14 cellular contexts compared by ENCODE assay signal in genomic region chr11:130400793-130401483, GRCh38. TPM values are rescaled to one million over a fixed set of nuclear protein-coding genes. Genes with fewer than 3 reads are reported as not detected.
A peak's percentile ranks its signal among the peaks of the same experiment; 100 is the strongest.
DNase-seq lines count a peak whose midpoint lies in the region; ATAC-seq, FAIRE-seq and TF ChIP-seq lines count a peak whose summit lies in the region.
"Had no signal": no experiment of that assay in that cellular context is flagged by ENCODE, and none has a peak within 500 bp of the region (broad histone marks: within the 10 kb centered on the region; RNA-seq: fewer than 3 reads in every experiment).

No MANE protein-coding gene starts in this region.

- H3K79me2 ChIP-seq in astrocyte (ENCODE audit: insufficient read depth, low read length), result no peaks in the 10 kb centered on the region

- 0 out of 2 replicates have a peak overlapping the region, but pooled peaks have one; percentile 25 for H3K56ac ChIP-seq in IMR-90 (ENCODE audit: extremely low read depth, insufficient read depth, low read length)

- DNase-seq in IMR-90 (peak; percentile 87), astrocyte (ENCODE audit: low read depth) (peak; percentile 69), left ventricle myocardium superior (no peak), upper lobe of left lung (peak in 1 of 2 donors; percentile 10), DMS153 treated with DMSO at 0.1 percent for 48 hours (lab: John Stamatoyannopoulos, UW; ENCODE audit: unreplicated experiment) (no peak), GM10248 (ENCODE audit: extremely low spot score) (no peak), COLO829 (ENCODE audit: low spot score) (no peak)
- DNase-seq in activated T-cell treated with anti-CD3 and anti-CD28 coated beads, Interleukin-2, amount 50 U/mL, for 1 hour, result no peak
- DNase-seq: activated naive CD4-positive, alpha-beta T cell treated with anti-CD3 and anti-CD28 coated beads, Interleukin-2, amount 50 U/mL, for 16 hours; NCI-H1105 treated with DMSO at 0.1 percent for 48 hours; stimulated activated CD4-positive, alpha-beta T cell treated with anti-CD3 and anti-CD28 coated beads, Interleukin-12 subunit alpha, Interleukin-12 subunit beta, amount 100 ng/mL, for 4 hours; stimulated activated naive CD8-positive, alpha-beta T cell treated with anti-CD3 and anti-CD28 coated beads, Interleukin-15, amount 100 ng/mL, for 72 hours; WERI-Rb-1 had no signal

- H2AK9ac ChIP-seq in IMR-90 (replicated peaks; ENCODE audit: low read depth, low read length, poor library complexity), result peak overlapping the region; percentile 2

- H3K36me3 Mint-ChIP-seq in astrocyte (ENCODE audit: low read depth, unreplicated experiment), result no peaks in the 10 kb centered on the region
- H3K36me3 Mint-ChIP-seq: mesothelial cell of epicardium had no signal

- in situ Hi-C loops in IMR-90 (cut with MboI; ENCODE audit: low sequenced_read_pairs), result loop anchor here (25.0 kb wide), 2 partner anchors 1486 to 1661 kb away; no protein-coding TSS in a partner anchor

- peaks cover 23% of the 10 kb centered on the region for H3K4me1 Mint-ChIP-seq in astrocyte (ENCODE audit: low read depth, unreplicated experiment)

- H3K4me3 Mint-ChIP-seq in astrocyte (ENCODE audit: unreplicated experiment), result no peak overlapping the region
- H3K4me3 Mint-ChIP-seq: mesothelial cell of epicardium; stimulated activated naive CD8-positive, alpha-beta T cell treated with anti-CD3 and anti-CD28 coated beads, Interleukin-15, amount 100 ng/mL, for 72 hours had no signal

- peaks cover 10% of the 10 kb centered on the region for H3K27me3 ChIP-seq in IMR-90 (ENCODE audit: control insufficient read depth, insufficient read depth, low read length)
- H3K27me3 ChIP-seq in astrocyte (ENCODE audit: insufficient read depth, low read length), result peaks cover 26% of the 10 kb centered on the region
- H3K27me3 ChIP-seq in upper lobe of left lung, result no peaks in the 10 kb centered on the region

- H3K9me1 ChIP-seq in IMR-90 (ENCODE audit: insufficient read depth, low read length), result peaks cover 31% of the 10 kb centered on the region

- peak overlapping the region; percentile 88; the same call in 2 of the 3 replicates for H2BK15ac ChIP-seq in IMR-90 (ENCODE audit: low read depth, low read length)

- peak overlapping the region; percentile 96 for H4K5ac ChIP-seq in IMR-90 (ENCODE audit: low read depth, low read length)

- peak; percentile 82 for FAIRE-seq in astrocyte (lab: Jason Lieb, UNC)

- no peaks in the 10 kb centered on the region for H3K9me3 Mint-ChIP-seq in astrocyte (ENCODE audit: unreplicated experiment)
- H3K9me3 Mint-ChIP-seq: mesothelial cell of epicardium; stimulated activated naive CD8-positive, alpha-beta T cell treated with anti-CD3 and anti-CD28 coated beads, Interleukin-15, amount 100 ng/mL, for 72 hours had no signal

- peak overlapping the region; percentile 10; the same call in 1 of the 2 replicates for H3K23ac ChIP-seq in IMR-90 (ENCODE audit: low read depth, low read length)

- H3K4ac ChIP-seq in IMR-90 (ENCODE audit: low read depth, low read length), result peak overlapping the region; percentile 92

- CTCF ChIA-PET in IMR-90 (lab: Yijun Ruan, JAX) (interaction anchor here (1.0 kb wide), 1 partner anchor 11 kb away, joined by 5 read pairs; no protein-coding TSS in a partner anchor), GM10248 (lab: Yijun Ruan, JAX) (no interaction called here)

- H3K36me3 ChIP-seq in IMR-90 (ENCODE audit: control insufficient read depth, insufficient read depth, low read length), result peaks cover 2% of the 10 kb centered on the region; the same call in 1 of the 2 replicates
- no peaks in the 10 kb centered on the region for H3K36me3 ChIP-seq in astrocyte (ENCODE audit: insufficient read depth, low read length)
- peaks cover 0 to 3% (median 0%) of the 10 kb centered on the region in 4 donors for H3K36me3 ChIP-seq in upper lobe of left lung
- H3K36me3 ChIP-seq: WERI-Rb-1 had no signal

- intact Hi-C loops in IMR-90 (cut with micrococcal nuclease) (no loop called here), left ventricle myocardium superior (cut with micrococcal nuclease) (no loop called here)

- TF ChIP-seq CTCF in IMR-90 (conservative IDR thresholded peaks at IDR 0.05; ENCODE audit: low read depth, low read length), result no peak
- no peak for TF ChIP-seq CTCF in astrocyte (IDR thresholded peaks at IDR 0.05; ENCODE audit: insufficient read depth, low read depth, low read length)
- TF ChIP-seq CTCF in upper lobe of left lung (IDR thresholded peaks at IDR 0.05), result no peak
- TF ChIP-seq CTCF in GM10248 (IDR thresholded peaks at IDR 0.05; ENCODE audit: control extremely low read depth, extremely low read depth, low read depth, missing control alignments), result no peak

- dilution Hi-C loops in IMR-90 (cut with HindIII; ENCODE audit: low sequenced_read_pairs, unreplicated experiment), result no loop called here

- BruUV-seq in IMR-90 (replicated peaks; lab: Mats Ljungman, UMichigan), result no TSS peak

- H3K27ac ChIP-seq in IMR-90 (ENCODE audit: insufficient read depth, low read length), result peak overlapping the region; percentile 87
- H3K27ac ChIP-seq in astrocyte (ENCODE audit: low read depth, low read length), result no peak overlapping the region
- H3K27ac ChIP-seq in upper lobe of left lung, result peak overlapping the region in 3 of 4 donors; percentile 33 to 60 (median 35)
- H3K27ac ChIP-seq: WERI-Rb-1 had no signal

- ATAC-seq in IMR-90 (ENCODE audit: low read depth) (peak; percentile 36), left ventricle myocardium superior (peak; percentile 60), upper lobe of left lung (ENCODE audit: low FRiP score in 2 of 2) (peak in 1 of 2 donors; percentile 55)

- no peak for TF ChIP-seq EP300 in upper lobe of left lung (IDR thresholded peaks at IDR 0.05)

- TF ChIP-seq RAD21 in IMR-90 (IDR thresholded peaks at IDR 0.05; ENCODE audit: low read length), result no peak

- peak overlapping the region; percentile 90 for H3K18ac ChIP-seq in IMR-90 (ENCODE audit: low read depth, low read length)

- H4K91ac ChIP-seq in IMR-90 (ENCODE audit: insufficient read depth, low read depth, low read length), result peak overlapping the region; percentile 89

- WGBS in IMR-90 (ENCODE audit: extremely low coverage in 2 of 2, insufficient read length in 1 of 2), 2 experiments, result 57% methylated on average over 5 of the region's 13 CpGs; no CpG with 5 or more reads in 1 of the 2 experiments
- 31 to 34% methylated on average over 11 to 13 of the region's 13 CpGs for WGBS in upper lobe of left lung, 2 donors

- H3K4me2 ChIP-seq in IMR-90 (ENCODE audit: low read depth, low read length) (peak overlapping the region; percentile 8; the same call in 1 of the 2 replicates), astrocyte (ENCODE audit: low read length) (peak overlapping the region; percentile 67)

- H3K14ac ChIP-seq in IMR-90 (replicated peaks; ENCODE audit: low read depth, low read length), result peak overlapping the region; percentile 44

- H3K27me3 Mint-ChIP-seq in astrocyte (ENCODE audit: low read depth, unreplicated experiment), result peaks cover 50% of the 10 kb centered on the region

- H3K9me3 ChIP-seq in IMR-90 (ENCODE audit: control insufficient read depth, insufficient read depth, low read length) (no peaks in the 10 kb centered on the region), astrocyte (ENCODE audit: insufficient read depth, low read depth, low read length) (no peaks in the 10 kb centered on the region), upper lobe of left lung (no peaks in the 10 kb centered on the region)

- peaks cover 5% of the 10 kb centered on the region; the same call in 1 of the 2 replicates for H4K20me1 ChIP-seq in IMR-90 (ENCODE audit: insufficient read depth, low read length)
- no peaks in the 10 kb centered on the region for H4K20me1 ChIP-seq in astrocyte (ENCODE audit: insufficient read depth, low read length)

- H2BK5ac ChIP-seq in IMR-90 (ENCODE audit: low read depth, low read length, poor library complexity, severe bottlenecking), result peak overlapping the region; percentile 71

- no peak overlapping the region for H3K4me3 ChIP-seq in IMR-90 (ENCODE audit: insufficient read depth, low read depth, low read length)
- no peak overlapping the region for H3K4me3 ChIP-seq in astrocyte (ENCODE audit: insufficient read depth, low read depth, low read length)
- H3K4me3 ChIP-seq in upper lobe of left lung, result no peak overlapping the region

- H2AFZ ChIP-seq in IMR-90 (replicated peaks; ENCODE audit: low read length, poor library complexity) (peak overlapping the region; percentile 65), astrocyte (ENCODE audit: low read depth, low read length) (peak overlapping the region; percentile 9)

- H3K27ac Mint-ChIP-seq in astrocyte (ENCODE audit: unreplicated experiment), result no peak overlapping the region
- H3K27ac Mint-ChIP-seq: mesothelial cell of epicardium; stimulated activated naive CD8-positive, alpha-beta T cell treated with anti-CD3 and anti-CD28 coated beads, Interleukin-15, amount 100 ng/mL, for 72 hours had no signal

- peak overlapping the region; percentile 18; the same call in 1 of the 2 replicates for H3K9ac ChIP-seq in IMR-90 (ENCODE audit: low read depth, low read length)
- no peak overlapping the region for H3K9ac ChIP-seq in astrocyte (ENCODE audit: low read length)

- no peak for TF ChIP-seq POLR2A in IMR-90 (IDR thresholded peaks at IDR 0.05; ENCODE audit: low read depth, low read length)
- no peak for TF ChIP-seq POLR2A in upper lobe of left lung (IDR thresholded peaks at IDR 0.05)

- POLR2A ChIA-PET in IMR-90 (lab: Charles Lee; ENCODE audit: unreplicated experiment) (no interaction called here), GM10248 (lab: Yijun Ruan, JAX) (no interaction called here)

- peak overlapping the region; percentile 80 for H2BK20ac ChIP-seq in IMR-90 (ENCODE audit: low read depth, low read length)

- H2BK120ac ChIP-seq in IMR-90 (ENCODE audit: low read depth, low read length), result peak overlapping the region; percentile 96

- H3K4me1 ChIP-seq in IMR-90 (ENCODE audit: control insufficient read depth, insufficient read depth, low read length), result peaks cover 32% of the 10 kb centered on the region
- H3K4me1 ChIP-seq in astrocyte (ENCODE audit: insufficient read depth, low read length), result peaks cover 30% of the 10 kb centered on the region
- peaks cover 0 to 10% (median 3%) of the 10 kb centered on the region in 4 donors for H3K4me1 ChIP-seq in upper lobe of left lung

- peak overlapping the region; percentile 56 to 67 for H4K8ac ChIP-seq in IMR-90 (ENCODE audit: low read depth in 2 of 2, low read length in 2 of 2)

- H3K79me1 ChIP-seq in IMR-90 (ENCODE audit: low read depth in 1 of 2, low read length in 2 of 2), result no peaks in the 10 kb centered on the region

- H2AK5ac ChIP-seq in IMR-90 (ENCODE audit: low read depth, low read length), result peak overlapping the region; percentile 91

RNA-seq across cellular contexts. Expression of gene ADAMTS8, which starts 27.5 kb away (rescaled TPM):
- total RNA-seq in IMR-90 (2012; rRNA removed) (under 0.01 TPM in 2 replicates), astrocyte (0.17 and 0.20 TPM in 2 replicates), left ventricle myocardium superior (0.42 TPM), upper lobe of left lung (10 to 100 TPM; 13.0 to 52.3 (median 21.5) TPM)
- polyA plus RNA-seq in IMR-90 (2012; rRNA removed), result 0.39 and 0.60 TPM in 2 replicates
- polyA plus RNA-seq in IMR-90 (2012; cell fraction: cytosol; rRNA removed), result 0.30 and 1.3 TPM in 2 replicates
- polyA plus RNA-seq in IMR-90 (2012; cell fraction: nucleus; rRNA removed; ENCODE audit: low replicate concordance), result 0.39 and 0.83 TPM in 2 replicates

RNA-seq across cellular contexts. Expression of gene ADAMTS15, which starts 47.5 kb away (rescaled TPM):
- total RNA-seq in IMR-90 (2012; rRNA removed) (3.0 and 3.1 TPM in 2 replicates), astrocyte (10.0 and 13.8 TPM in 2 replicates), left ventricle myocardium superior (34.4 TPM), upper lobe of left lung (10 to 100 TPM in 2 of 6 donors, 1 to 10 TPM in 4; 2.5 to 23.0 (median 7.2) TPM)
- 4.7 and 5.0 TPM in 2 replicates for polyA plus RNA-seq in IMR-90 (2012; rRNA removed)
- 3.3 and 6.1 TPM in 2 replicates for polyA plus RNA-seq in IMR-90 (2012; cell fraction: cytosol; rRNA removed)
- polyA plus RNA-seq in IMR-90 (2012; cell fraction: nucleus; rRNA removed; ENCODE audit: low replicate concordance), result 9.5 and 11.7 TPM in 2 replicates

Comparison
In these comparisons a context has a peak if more than half of its experiments do, and no peak if none do; other contexts are left out.
1. DNase-seq: peak in IMR-90 (single experiment) and astrocyte (single experiment); none in left ventricle myocardium superior (single experiment), DMS153 treated with DMSO at 0.1 percent for 48 hours (single experiment), GM10248 (single experiment), COLO829 (single experiment) and activated T-cell treated with anti-CD3 and anti-CD28 coated beads, Interleukin-2, amount 50 U/mL, for 1 hour (single experiment).